ENCODE assay signal across 25 cellular contexts in genomic region chr14:80965041-80965440, GRCh38. TPM values are rescaled to one million over a fixed set of nuclear protein-coding genes. Genes with fewer than 3 reads are reported as not detected.
DNase-seq lines count a peak whose midpoint lies in the region; ATAC-seq and TF ChIP-seq lines count a peak whose summit lies in the region.
"Had no signal": no experiment of that assay in that cellular context is flagged by ENCODE, and none has a peak within 500 bp of the region (broad histone marks: within the 10 kb centered on the region; RNA-seq: fewer than 3 reads in every experiment).

No MANE protein-coding gene starts in this region.

- no peak overlapping the region for H3K4me3 Mint-ChIP-seq in GM23338
- H3K4me3 Mint-ChIP-seq: CD14-positive monocyte, T-cell had no signal

- ATAC-seq in GM23338 = no peak
- no peak for ATAC-seq in sciatic nerve
- no peak for ATAC-seq in gastrocnemius medialis
- ATAC-seq: K562, T-cell had no signal

- no peaks in the 10 kb centered on the region for H3K27me3 ChIP-seq in GM23338 (ENCODE audit: insufficient read depth)
- no peaks in the 10 kb centered on the region for H3K27me3 ChIP-seq in gastrocnemius medialis
- H3K27me3 ChIP-seq: BE2C, MG63, SJSA1 had no signal

- no peaks in the 10 kb centered on the region for H3K9me3 ChIP-seq in gastrocnemius medialis
- H3K9me3 ChIP-seq: BE2C, MG63, SJSA1 had no signal

- peak; percentile 25 for DNase-seq in DMS 273 (lab: John Stamatoyannopoulos, UW; ENCODE audit: unreplicated experiment)
- DNase-seq in DMS 273 treated with DMSO at 0.1 percent for 48 hours (lab: John Stamatoyannopoulos, UW) = no peak
- no peak for DNase-seq in GM23338 (ENCODE audit: low spot score)
- DNase-seq in choroid plexus epithelial cell (ENCODE audit: low read depth) = peak; percentile 14
- DNase-seq in renal cortical epithelial cell (ENCODE audit: low read depth) = peak; percentile 64
- no peak for DNase-seq in sciatic nerve (ENCODE audit: low spot score)
- no peak for DNase-seq in RKO (ENCODE audit: low spot score)
- no peak for DNase-seq in gastrocnemius medialis
- DNase-seq: BE2C, Calu3, MG63, NCI-H2081, NCI-H2227 treated with DMSO at 0.1 percent for 48 hours, NCI-H774, PC-9, Right ventricle myocardium superior, RPMI8226, T-cell had no signal

- H3K4me1 ChIP-seq in GM23338 (ENCODE audit: insufficient read depth) (no peaks in the 10 kb centered on the region), gastrocnemius medialis (no peaks in the 10 kb centered on the region)
- H3K4me1 ChIP-seq: BE2C, SJSA1 had no signal

- H3K9me2 ChIP-seq in GM23338 (ENCODE audit: insufficient read depth) = 0 out of 2 replicates have a peak, but pooled peaks cover 3% of the 10 kb centered on the region

- no peak for TF ChIP-seq CTCF in GM23338 (conservative IDR thresholded peaks at IDR 0.05; ENCODE audit: low read depth in 2 of 2)
- no peak for TF ChIP-seq CTCF in choroid plexus epithelial cell (conservative IDR thresholded peaks at IDR 0.05; ENCODE audit: low read depth, low read length)
- no peak for TF ChIP-seq CTCF in gastrocnemius medialis (IDR thresholded peaks at IDR 0.05 in 4 of 5, conservative IDR thresholded peaks at IDR 0.05 in 1 of 5)

- H4K20me1 ChIP-seq in GM23338 (replicated peaks; ENCODE audit: insufficient read depth) = no peaks in the 10 kb centered on the region

- no peaks in the 10 kb centered on the region for H3K79me2 ChIP-seq in GM23338 (replicated peaks; ENCODE audit: insufficient read depth)

- peaks cover 3% of the 10 kb centered on the region; the same call in 2 of the 3 replicates for H3K4me1 Mint-ChIP-seq in GM23338
- H3K4me1 Mint-ChIP-seq: CD14-positive monocyte had no signal

- no peaks in the 10 kb centered on the region for H3K9me3 Mint-ChIP-seq in GM23338
- H3K9me3 Mint-ChIP-seq: CD14-positive monocyte, T-cell had no signal

- in situ Hi-C loops in gastrocnemius medialis (cut with MboI; ENCODE audit: low sequenced_read_pairs in 4 of 4) = no loop called here

- no peaks in the 10 kb centered on the region for H3K36me3 Mint-ChIP-seq in GM23338 (ENCODE audit: low read depth)
- H3K36me3 Mint-ChIP-seq: CD14-positive monocyte, T-cell had no signal

- intact Hi-C loops in sciatic nerve (cut with DNase I) = no loop called here
- intact Hi-C loops in gastrocnemius medialis (cut with DNase I; ENCODE audit: low total_unique reads) = no loop called here

- peak overlapping the region; percentile 3; the same call in 1 of the 2 replicates for H2AFZ ChIP-seq in GM23338
- H2AFZ ChIP-seq: PC-9 had no signal

- H3F3A ChIP-seq in GM23338 (replicated peaks; ENCODE audit: low read depth) = no peaks in the 10 kb centered on the region

- no peak overlapping the region for H3K4me2 ChIP-seq in GM23338
- H3K4me2 ChIP-seq: PC-9 had no signal

- H3K27ac ChIP-seq in GM23338 (ENCODE audit: low read depth) = no peak overlapping the region
- no peak overlapping the region for H3K27ac ChIP-seq in gastrocnemius medialis
- H3K27ac ChIP-seq: 22Rv1, PC-9, SJSA1 had no signal

- no peak for TF ChIP-seq POLR2A in gastrocnemius medialis (IDR thresholded peaks at IDR 0.05)

- no peak overlapping the region for H3K4me3 ChIP-seq in GM23338
- no peak overlapping the region for H3K4me3 ChIP-seq in choroid plexus epithelial cell (ENCODE audit: low read depth, low read length)
- H3K4me3 ChIP-seq in gastrocnemius medialis = no peak overlapping the region
- H3K4me3 ChIP-seq: K562, MG63, PC-9, SJSA1 had no signal

- no peak overlapping the region for H3K27ac Mint-ChIP-seq in GM23338
- H3K27ac Mint-ChIP-seq: CD14-positive monocyte, T-cell had no signal

- H3K36me3 ChIP-seq in GM23338 (ENCODE audit: insufficient read depth) = no peaks in the 10 kb centered on the region
- no peaks in the 10 kb centered on the region for H3K36me3 ChIP-seq in gastrocnemius medialis
- H3K36me3 ChIP-seq: BE2C, MG63, SJSA1 had no signal

- H3K27me3 Mint-ChIP-seq in GM23338 (ENCODE audit: insufficient read depth, low read depth, poor library complexity) = no peaks in the 10 kb centered on the region
- H3K27me3 Mint-ChIP-seq: T-cell had no signal

TF ChIP-seq in GM23338, 12 proteins besides CTCF, POLR2A, EP300 and RAD21 (continues in another document):
- no peak for TF ChIP-seq ZNF114 (CRISPR knock-in tag; IDR thresholded peaks at IDR 0.05)
- TF ChIP-seq STAT1 (IDR thresholded peaks at IDR 0.05; ENCODE audit: unreplicated experiment) = no peak
- no peak for TF ChIP-seq REST (IDR thresholded peaks at IDR 0.05; ENCODE audit: unreplicated experiment)
- TF ChIP-seq JUNB (IDR thresholded peaks at IDR 0.05; ENCODE audit: unreplicated experiment) = no peak
- TF ChIP-seq EZH2 (IDR thresholded peaks at IDR 0.05; ENCODE audit: low read depth, unreplicated experiment) = no peak
- TF ChIP-seq POLR2AphosphoS5 (IDR thresholded peaks at IDR 0.05; ENCODE audit: low read depth) = no peak

RNA-seq across cellular contexts. Expression of gene TSHR, which starts 9.6 kb away (rescaled TPM):
- 0.59 TPM in 1 of 2 replicates, not detected in the other for total RNA-seq in GM23338 (2014; rRNA removed; shearing (Covaris generic))
- 0.23 and 0.78 TPM in 2 replicates for polyA plus RNA-seq in GM23338 (2016; fragmentation: Nextera tagmentation; extraction: Ambion mirVana)
- total RNA-seq in renal cortical epithelial cell = 0.50 TPM in 1 of 2 replicates, not detected in the other
- total RNA-seq in sciatic nerve = 3.7 TPM
- not detected for total RNA-seq in gastrocnemius medialis
- total RNA-seq: Calu3, Daoy, H4, K562, NCI-H460, PC-9, Right ventricle myocardium superior, SJSA1 had no signal
- polyA plus RNA-seq: CD14-positive monocyte had no signal

RNA-seq across cellular contexts. Expression of gene CEP128, which starts 23.5 kb away (rescaled TPM):
- total RNA-seq in GM23338 (2014; rRNA removed; shearing (Covaris generic)) = 17.6 and 18.8 TPM in 2 replicates
- 5.9 and 7.6 TPM in 2 replicates for polyA plus RNA-seq in GM23338 (2016; fragmentation: Nextera tagmentation; extraction: Ambion mirVana)
- total RNA-seq in renal cortical epithelial cell (3.0 and 6.3 TPM in 2 replicates), sciatic nerve (14.5 TPM), gastrocnemius medialis (1 to 10 TPM in 3 of 4 donors, under 1 TPM in 1; 0.82 to 3.6 (median 1.6) TPM)

Comparison
In these comparisons a context has a peak if more than half of its experiments do, and no peak if none do; other contexts are left out.
1. DNase-seq: peak in DMS 273 (single experiment), choroid plexus epithelial cell (single experiment) and renal cortical epithelial cell (single experiment); none in DMS 273 treated with DMSO at 0.1 percent for 48 hours (single experiment), GM23338 (single experiment), sciatic nerve (single experiment), RKO (single experiment) and gastrocnemius medialis (0 of 2).